31 cellular contexts compared by ENCODE assay signal in the genomic region with DNA sequence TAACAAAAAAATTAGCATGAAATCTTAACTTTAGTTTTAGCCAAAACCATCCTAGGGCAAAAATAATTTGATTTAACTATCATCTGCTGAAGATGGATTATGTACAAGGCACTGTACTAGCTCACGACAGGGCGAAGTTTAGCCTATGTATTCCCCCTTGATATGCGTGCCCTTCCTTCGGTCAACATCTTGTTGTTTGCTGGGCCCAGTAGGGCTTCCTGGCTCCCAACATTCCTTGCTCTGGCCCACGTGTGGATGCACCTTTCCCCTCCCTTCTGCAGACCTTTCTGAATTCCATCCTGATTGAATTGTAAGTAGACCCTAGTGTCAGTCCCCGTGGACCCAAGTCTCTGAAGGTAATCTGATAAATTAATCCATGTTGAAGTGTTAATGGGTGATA.
"Had no signal": no experiment of that assay in that cellular context is flagged by ENCODE, and none has a peak within 500 bp of the region (broad histone marks: within the 10 kb centered on the region; RNA-seq: fewer than 3 reads in every experiment).

No MANE protein-coding gene starts in this region.

- H3K9me3 ChIP-seq: ascending aorta had no signal

- H3K36me3 ChIP-seq: ascending aorta, cardiac muscle cell had no signal

- H3K27me3 ChIP-seq: ascending aorta, cardiac muscle cell had no signal

- DNase-seq: activated CD4-positive, alpha-beta memory T cell treated with anti-CD3 and anti-CD28 coated beads, Interleukin-2, amount 10 ng/mL, durations not matched to agents 7 days and 5 days; activated CD4-positive, alpha-beta T cell treated with anti-CD3 and anti-CD28 coated beads for 1 hour; activated CD4-positive, alpha-beta T cell treated with anti-CD3 and anti-CD28 coated beads for 36 hours; activated CD4-positive, alpha-beta T cell treated with anti-CD3 and anti-CD28 coated beads for 48 hours; activated CD4-positive, alpha-beta T cell treated with anti-CD3 and anti-CD28 coated beads, Interleukin-2, amount 10 ng/mL, durations not matched to agents 7 days and 5 days; activated CD4-positive, alpha-beta T cell treated with anti-CD3 and anti-CD28 coated beads, Interleukin-2, amount 50 U/mL, for 48 hours; activated CD4-positive, CD25-positive, alpha-beta regulatory T cell; activated CD8-positive, alpha-beta memory T cell treated with anti-CD3 and anti-CD28 coated beads for 24 hours; activated CD8-positive, alpha-beta memory T cell treated with anti-CD3 and anti-CD28 coated beads, Interleukin-2, amount 10 ng/mL, durations not matched to agents 7 days and 5 days; activated CD8-positive, alpha-beta memory T cell treated with anti-CD3 and anti-CD28 coated beads, Interleukin-2, amount 50 U/mL, for 48 hours; activated CD8-positive, alpha-beta T cell treated with anti-CD3 and anti-CD28 coated beads, Interleukin-2, amount 10 ng/mL, durations not matched to agents 7 days and 5 days; activated effector memory CD4-positive, alpha-beta T cell treated with Interleukin-2 at 50 U/mL for 16 hours; activated gamma-delta T cell; activated naive CD4-positive, alpha-beta T cell treated with anti-CD3 and anti-CD28 coated beads, Interleukin-2, amount 10 ng/mL, durations not matched to agents 7 days and 5 days; activated naive CD4-positive, alpha-beta T cell treated with Interleukin-2 at 50 U/mL for 16 hours; activated naive CD8-positive, alpha-beta T cell treated with anti-CD3 and anti-CD28 coated beads, Interleukin-2, amount 10 ng/mL, durations not matched to agents 7 days and 5 days; activated naive CD8-positive, alpha-beta T cell treated with anti-CD3 and anti-CD28 coated beads, Interleukin-2, amount 50 U/mL, for 24 hours; activated T-cell treated with anti-CD3 and anti-CD28 coated beads, Interleukin-2, amount 50 U/mL, for 24 hours; activated T-cell treated with anti-CD3 and anti-CD28 coated beads, Interleukin-2, amount 50 U/mL, for 48 hours; amygdala; anterior cingulate cortex; caudate nucleus; cerebellar nuclear complex; T-helper 2 cell; T-helper 9 cell had no signal

- H3K4me1 ChIP-seq: ascending aorta had no signal

- FAIRE-seq: bronchial epithelial cell, TTC549 had no signal

- ATAC-seq: activated CD4-positive, alpha-beta T cell treated with anti-CD3 and anti-CD28 coated beads for 36 hours; activated CD4-positive, CD25-positive, alpha-beta regulatory T cell treated with anti-CD3 and anti-CD28 coated beads, Interleukin-2, amount 50 U/mL, for 24 hours; activated CD8-positive, alpha-beta memory T cell treated with anti-CD3 and anti-CD28 coated beads, Interleukin-2, amount 10 ng/mL, durations not matched to agents 7 days and 5 days; activated CD8-positive, alpha-beta T cell treated with anti-CD3 and anti-CD28 coated beads, Interleukin-2, amount 10 ng/mL, durations not matched to agents 7 days and 5 days; activated naive CD8-positive, alpha-beta T cell treated with anti-CD3 and anti-CD28 coated beads, Interleukin-2, amount 50 U/mL, for 24 hours had no signal

- H3K4me3 ChIP-seq: ascending aorta, cardiac muscle cell had no signal

- H3K27ac ChIP-seq: ascending aorta, cardiac muscle cell, VCaP had no signal
